In the genomic region with DNA sequence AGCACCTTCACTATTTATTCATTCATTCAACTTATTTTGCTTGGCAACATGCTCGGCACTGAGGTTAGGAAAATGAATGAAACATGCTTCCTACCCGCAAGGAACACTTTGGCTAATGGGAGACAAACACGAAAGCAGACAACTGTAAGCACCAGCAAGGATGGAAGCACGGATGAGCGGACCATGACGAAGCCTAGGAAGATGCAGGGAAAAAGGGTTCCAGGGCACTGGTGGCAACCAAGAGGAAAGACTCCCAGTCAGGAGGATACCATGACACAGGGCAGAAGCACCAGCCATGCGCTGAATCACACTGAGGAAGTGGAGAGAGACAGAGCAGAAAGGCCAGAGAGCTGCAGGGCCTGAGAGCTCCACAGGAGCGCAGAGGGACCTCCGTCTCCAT, we compare ENCODE assay signal across 1 cellular context.
TF ChIP-seq lines count a peak whose summit lies in the region.

No MANE protein-coding gene starts in this region.

TF ChIP-seq in HepG2, 621 proteins besides CTCF, POLR2A, EP300 and RAD21 (continued from another document):
- TF ChIP-seq, protein P1, sequence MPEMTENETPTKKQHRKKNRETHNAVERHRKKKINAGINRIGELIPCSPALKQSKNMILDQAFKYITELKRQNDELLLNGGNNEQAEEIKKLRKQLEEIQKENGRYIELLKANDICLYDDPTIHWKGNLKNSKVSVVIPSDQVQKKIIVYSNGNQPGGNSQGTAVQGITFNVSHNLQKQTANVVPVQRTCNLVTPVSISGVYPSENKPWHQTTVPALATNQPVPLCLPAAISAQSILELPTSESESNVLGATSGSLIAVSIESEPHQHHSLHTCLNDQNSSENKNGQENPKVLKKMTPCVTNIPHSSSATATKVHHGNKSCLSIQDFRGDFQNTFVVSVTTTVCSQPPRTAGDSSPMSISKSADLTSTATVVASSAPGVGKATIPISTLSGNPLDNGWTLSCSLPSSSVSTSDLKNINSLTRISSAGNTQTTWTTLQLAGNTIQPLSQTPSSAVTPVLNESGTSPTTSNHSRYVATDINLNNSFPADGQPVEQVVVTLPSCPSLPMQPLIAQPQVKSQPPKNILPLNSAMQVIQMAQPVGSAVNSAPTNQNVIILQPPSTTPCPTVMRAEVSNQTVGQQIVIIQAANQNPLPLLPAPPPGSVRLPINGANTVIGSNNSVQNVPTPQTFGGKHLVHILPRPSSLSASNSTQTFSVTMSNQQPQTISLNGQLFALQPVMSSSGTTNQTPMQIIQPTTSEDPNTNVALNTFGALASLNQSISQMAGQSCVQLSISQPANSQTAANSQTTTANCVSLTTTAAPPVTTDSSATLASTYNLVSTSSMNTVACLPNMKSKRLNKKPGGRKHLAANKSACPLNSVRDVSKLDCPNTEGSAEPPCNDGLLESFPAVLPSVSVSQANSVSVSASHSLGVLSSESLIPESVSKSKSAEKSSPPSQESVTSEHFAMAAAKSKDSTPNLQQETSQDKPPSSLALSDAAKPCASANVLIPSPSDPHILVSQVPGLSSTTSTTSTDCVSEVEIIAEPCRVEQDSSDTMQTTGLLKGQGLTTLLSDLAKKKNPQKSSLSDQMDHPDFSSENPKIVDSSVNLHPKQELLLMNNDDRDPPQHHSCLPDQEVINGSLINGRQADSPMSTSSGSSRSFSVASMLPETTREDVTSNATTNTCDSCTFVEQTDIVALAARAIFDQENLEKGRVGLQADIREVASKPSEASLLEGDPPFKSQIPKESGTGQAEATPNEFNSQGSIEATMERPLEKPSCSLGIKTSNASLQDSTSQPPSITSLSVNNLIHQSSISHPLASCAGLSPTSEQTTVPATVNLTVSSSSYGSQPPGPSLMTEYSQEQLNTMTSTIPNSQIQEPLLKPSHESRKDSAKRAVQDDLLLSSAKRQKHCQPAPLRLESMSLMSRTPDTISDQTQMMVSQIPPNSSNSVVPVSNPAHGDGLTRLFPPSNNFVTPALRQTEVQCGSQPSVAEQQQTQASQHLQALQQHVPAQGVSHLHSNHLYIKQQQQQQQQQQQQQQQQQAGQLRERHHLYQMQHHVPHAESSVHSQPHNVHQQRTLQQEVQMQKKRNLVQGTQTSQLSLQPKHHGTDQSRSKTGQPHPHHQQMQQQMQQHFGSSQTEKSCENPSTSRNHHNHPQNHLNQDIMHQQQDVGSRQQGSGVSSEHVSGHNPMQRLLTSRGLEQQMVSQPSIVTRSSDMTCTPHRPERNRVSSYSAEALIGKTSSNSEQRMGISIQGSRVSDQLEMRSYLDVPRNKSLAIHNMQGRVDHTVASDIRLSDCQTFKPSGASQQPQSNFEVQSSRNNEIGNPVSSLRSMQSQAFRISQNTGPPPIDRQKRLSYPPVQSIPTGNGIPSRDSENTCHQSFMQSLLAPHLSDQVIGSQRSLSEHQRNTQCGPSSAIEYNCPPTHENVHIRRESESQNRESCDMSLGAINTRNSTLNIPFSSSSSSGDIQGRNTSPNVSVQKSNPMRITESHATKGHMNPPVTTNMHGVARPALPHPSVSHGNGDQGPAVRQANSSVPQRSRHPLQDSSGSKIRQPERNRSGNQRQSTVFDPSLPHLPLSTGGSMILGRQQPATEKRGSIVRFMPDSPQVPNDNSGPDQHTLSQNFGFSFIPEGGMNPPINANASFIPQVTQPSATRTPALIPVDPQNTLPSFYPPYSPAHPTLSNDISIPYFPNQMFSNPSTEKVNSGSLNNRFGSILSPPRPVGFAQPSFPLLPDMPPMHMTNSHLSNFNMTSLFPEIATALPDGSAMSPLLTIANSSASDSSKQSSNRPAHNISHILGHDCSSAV (CRISPR knock-in tag; IDR thresholded peaks at IDR 0.05; ENCODE audit: borderline replicate concordance), result no peak
- TF ChIP-seq CEBPZ (IDR thresholded peaks at IDR 0.05; ENCODE audit: low read length) (no peak), SNRNP70 (IDR thresholded peaks at IDR 0.05; ENCODE audit: low read depth, low read length) (no peak), ZNF138 (CRISPR knock-in tag; IDR thresholded peaks at IDR 0.05; ENCODE audit: low read depth) (no peak), HDAC1 (CRISPR knock-in tag; IDR thresholded peaks at IDR 0.05) (no peak), KDM5A (IDR thresholded peaks at IDR 0.05; ENCODE audit: borderline replicate concordance, low read length) (no peak), ZNF343 (CRISPR knock-in tag; IDR thresholded peaks at IDR 0.05) (no peak), BRCA1 (CRISPR knock-in tag; IDR thresholded peaks at IDR 0.05) (no peak), CERS6 (CRISPR knock-in tag; IDR thresholded peaks at IDR 0.05) (no peak), MAF1 (CRISPR knock-in tag; IDR thresholded peaks at IDR 0.05; ENCODE audit: borderline replicate concordance) (no peak), ZNF460 (CRISPR knock-in tag; IDR thresholded peaks at IDR 0.05; ENCODE audit: borderline replicate concordance) (no peak), NCOA2 (CRISPR knock-in tag; IDR thresholded peaks at IDR 0.05) (no peak)
